9 cellular contexts compared by ENCODE assay signal in the genomic region with DNA sequence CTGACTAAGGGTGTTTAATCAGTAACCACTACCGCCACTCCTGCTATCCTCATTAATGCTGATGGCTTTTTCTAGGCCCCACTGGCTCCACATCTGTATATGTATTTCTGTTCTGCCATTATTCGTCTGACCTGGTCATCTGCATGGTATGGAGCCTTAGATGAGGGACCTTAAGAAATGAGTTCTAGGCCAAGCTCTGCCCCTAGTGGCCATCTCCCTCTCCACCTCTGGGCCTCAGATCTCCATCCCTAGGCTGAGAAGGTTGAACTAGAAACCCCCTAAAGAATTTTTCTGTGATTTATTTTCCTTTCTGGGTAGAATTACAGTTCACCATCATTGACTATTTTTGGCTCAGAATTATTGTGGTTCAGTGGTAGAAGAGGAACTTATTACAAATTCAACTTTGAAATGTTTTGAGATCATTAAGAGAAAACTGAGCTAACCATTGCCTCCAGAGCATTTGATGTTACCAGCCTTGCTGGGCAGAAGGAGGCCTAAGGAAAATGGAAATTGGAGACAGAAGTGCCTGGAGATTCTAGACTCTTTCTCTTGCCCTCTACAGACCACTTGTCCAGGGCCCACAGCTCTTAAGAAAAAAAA.
A peak's percentile ranks its signal among the peaks of the same experiment; 100 is the strongest.
DNase-seq lines count a peak whose midpoint lies in the region; ATAC-seq and TF ChIP-seq lines count a peak whose summit lies in the region.
"Had no signal": no experiment of that assay in that cellular context is flagged by ENCODE, and none has a peak within 500 bp of the region (broad histone marks: within the 10 kb centered on the region; RNA-seq: fewer than 3 reads in every experiment).

No MANE protein-coding gene starts in this region.

- intact Hi-C loops in mammary epithelial cell (cut with micrococcal nuclease), result no loop called here

- peak overlapping the region; percentile 59 for H3K27ac Mint-ChIP-seq in neural crest cell (ENCODE audit: unreplicated experiment)

- no peak overlapping the region for H3K4me3 Mint-ChIP-seq in neural crest cell

- no peaks in the 10 kb centered on the region for H3K27me3 ChIP-seq in mammary epithelial cell (ENCODE audit: insufficient read depth, low read length)

- no peaks in the 10 kb centered on the region for H3K4me1 Mint-ChIP-seq in neural crest cell

- CTCF ChIA-PET in mammary epithelial cell (lab: Charles Lee; ENCODE audit: low non-redundant PET), result no interaction called here

- dilution Hi-C loops in mammary epithelial cell (cut with HindIII; ENCODE audit: low sequenced_read_pairs), result no loop called here

- TF ChIP-seq CTCF in GM10266 (IDR thresholded peaks at IDR 0.05; ENCODE audit: control insufficient read depth, insufficient read depth, low read depth, missing control alignments), result peak; percentile 47
- TF ChIP-seq CTCF in mammary epithelial cell (conservative IDR thresholded peaks at IDR 0.05 in 1 of 2, IDR thresholded peaks at IDR 0.05 in 1 of 2; ENCODE audit: extremely low read depth in 1 of 2, insufficient read depth in 1 of 2, low read depth in 1 of 2, low read length in 2 of 2), result peak; percentile 50 to 52
- TF ChIP-seq CTCF in neural crest cell (conservative IDR thresholded peaks at IDR 0.05), result peak; percentile 48

- H3K4me2 ChIP-seq in mammary epithelial cell (ENCODE audit: insufficient read depth, low read depth, low read length), result no peak overlapping the region

- no peaks in the 10 kb centered on the region for H3K36me3 ChIP-seq in mammary epithelial cell (ENCODE audit: insufficient read depth, low read length)

- no peak overlapping the region for H2AFZ ChIP-seq in mammary epithelial cell (ENCODE audit: low read depth, low read length)

- H3K27ac ChIP-seq in mammary epithelial cell (ENCODE audit: insufficient read depth, low read depth, low read length), result no peak overlapping the region

- BruUV-seq in mammary epithelial cell (replicated peaks; lab: Mats Ljungman, UMichigan), result no TSS peak

- H4K20me1 ChIP-seq in mammary epithelial cell (ENCODE audit: insufficient read depth, low read length), result no peaks in the 10 kb centered on the region

- DNase-seq in GM10266 (ENCODE audit: extremely low spot score) (peak; percentile 27), KBM-7 (peak; percentile 12), mammary epithelial cell (no peak), neural crest cell (ENCODE audit: low read depth, low spot score) (no peak), NCI-H1436 (lab: John Stamatoyannopoulos, UW) (no peak)
- DNase-seq in stimulated activated naive CD4-positive, alpha-beta T cell treated with Interleukin-2 at 50 U/mL for 16 hours (lab: John Stamatoyannopoulos, UW), result no peak
- DNase-seq: SHP77 treated with DMSO at 0.1 percent for 48 hours had no signal

- no peaks in the 10 kb centered on the region for H3K9me3 ChIP-seq in mammary epithelial cell (replicated peaks; ENCODE audit: insufficient read depth, low read length)

- no peaks in the 10 kb centered on the region for H3K4me1 ChIP-seq in mammary epithelial cell (ENCODE audit: insufficient read depth, low read length)

- in situ Hi-C loops in KBM-7 (cut with MboI; ENCODE audit: low pct_unique_long_range_greater_than_20kb, low sequenced_read_pairs) (no loop called here), mammary epithelial cell (cut with MboI; ENCODE audit: low sequenced_read_pairs in 2 of 2) (no loop called here)

- H3K36me3 Mint-ChIP-seq in neural crest cell (ENCODE audit: low read depth), result no peaks in the 10 kb centered on the region

- H3K9ac ChIP-seq in mammary epithelial cell (ENCODE audit: insufficient read depth, low read length), result no peak overlapping the region

- WGBS in mammary epithelial cell (ENCODE audit: low coverage, missing lambda C conversion rate), result 100% methylated on average over 2 of the region's 2 CpGs

- peaks cover 2% of the 10 kb centered on the region for H3K27me3 Mint-ChIP-seq in neural crest cell (ENCODE audit: low read depth)

- no peak overlapping the region for H3K4me3 ChIP-seq in mammary epithelial cell (replicated peaks in 1 of 3; ENCODE audit: insufficient read depth in 1 of 3, low read depth in 2 of 3, low read length in 3 of 3)

- H3K9me3 Mint-ChIP-seq in neural crest cell, result no peaks in the 10 kb centered on the region

- H3K79me2 ChIP-seq in mammary epithelial cell (ENCODE audit: insufficient read depth, low read length), result no peaks in the 10 kb centered on the region

- ATAC-seq in HG02571 (IDR thresholded peaks at IDR 0.05; ENCODE audit: unreplicated experiment) (no peak), HG02759 (IDR thresholded peaks at IDR 0.05; ENCODE audit: unreplicated experiment) (no peak)

Comparison
In these comparisons a context has a peak if more than half of its experiments do, and no peak if none do; other contexts are left out.
1. DNase-seq: peak in GM10266 (single experiment) and KBM-7 (single experiment); none in mammary epithelial cell (single experiment), neural crest cell (single experiment), stimulated activated naive CD4-positive, alpha-beta T cell treated with Interleukin-2 at 50 U/mL for 16 hours (single experiment) and NCI-H1436 (single experiment).
2. Peak in every context shown above with its lines, with median percentiles within 50 percentile points of each other: CTCF ChIP-seq.